15 cellular contexts compared by ENCODE assay signal in genomic region chr19:20503536-20503935, GRCh38.
DNase-seq lines count a peak whose midpoint lies in the region; ATAC-seq and TF ChIP-seq lines count a peak whose summit lies in the region.
"Had no signal": no experiment of that assay in that cellular context is flagged by ENCODE, and none has a peak within 500 bp of the region (broad histone marks: within the 10 kb centered on the region; RNA-seq: fewer than 3 reads in every experiment).

No MANE protein-coding gene starts in this region.

- no TSS peak for BruUV-seq in PC-3 (replicated peaks; lab: Mats Ljungman, UMichigan)

- intact Hi-C loops in PC-3 (cut with micrococcal nuclease) = no loop called here

- no peak overlapping the region for H3K4me3 ChIP-seq in PC-3 (ENCODE audit: low read length)
- no peak overlapping the region for H3K4me3 ChIP-seq in skeletal muscle cell (ENCODE audit: low read depth, low read length)
- H3K4me3 ChIP-seq: uterus had no signal

- H3K9ac ChIP-seq in PC-3 (ENCODE audit: low read length) = no peak overlapping the region

- H3K79me2 ChIP-seq in PC-3 (ENCODE audit: low read length) = no peaks in the 10 kb centered on the region

- no peaks in the 10 kb centered on the region for H4K20me1 ChIP-seq in PC-3 (ENCODE audit: low read length)

- H3K9me2 ChIP-seq in PC-3 (replicated peaks; ENCODE audit: low read length) = no peaks in the 10 kb centered on the region

- H3K27me3 ChIP-seq in PC-3 (ENCODE audit: low read length) = no peaks in the 10 kb centered on the region
- H3K27me3 ChIP-seq: uterus had no signal

- DNase-seq in H4 (ENCODE audit: low spot score) (peak; percentile 29), PC-3 (peak; percentile 71), fibroblast of gingiva (ENCODE audit: low read depth) (peak; percentile 50), skeletal muscle cell (ENCODE audit: low read depth) (peak; percentile 26), inferior parietal cortex (ENCODE audit: extremely low spot score) (no peak), substantia nigra (lab: John Stamatoyannopoulos, UW) (no peak)
- DNase-seq in activated CD4-positive, alpha-beta T cell treated with anti-CD3 and anti-CD28 coated beads for 48 hours = no peak
- DNase-seq: activated gamma-delta T cell treated with Interleukin-2 at 50 U/mL for 16 hours; CD4-positive, alpha-beta memory T cell; naive thymus-derived CD4-positive, alpha-beta T cell; NCI-H1694; NK-92 treated with Interleukin-12 subunit alpha and Interleukin-12 subunit beta, amount 100 ng/mL, for 24 hours; stimulated activated CD4-positive, alpha-beta T cell treated with anti-CD3 and anti-CD28 coated beads, Interleukin-4, amount 100 ng/mL, for 1 hour had no signal

- H3F3A ChIP-seq in PC-3 (ENCODE audit: low read length, unreplicated experiment) = no peaks in the 10 kb centered on the region

- no peak for ATAC-seq in PC-3
- ATAC-seq: left lobe of liver; naive thymus-derived CD4-positive, alpha-beta T cell had no signal

- H2AFZ ChIP-seq in PC-3 (ENCODE audit: low read length) = no peak overlapping the region

- H3K27ac ChIP-seq in PC-3 (ENCODE audit: low read length) (no peak overlapping the region), substantia nigra (ENCODE audit: low read depth, low read length, poor library complexity, severe bottlenecking) (no peak overlapping the region)
- H3K27ac ChIP-seq: uterus had no signal

- H3K4me1 ChIP-seq in PC-3 (ENCODE audit: insufficient read depth, low read length) = no peaks in the 10 kb centered on the region
- H3K4me1 ChIP-seq: uterus had no signal

- no peaks in the 10 kb centered on the region for H3K36me3 ChIP-seq in PC-3 (ENCODE audit: low read depth, low read length)
- H3K36me3 ChIP-seq: uterus had no signal

- no peak overlapping the region for H3K4me2 ChIP-seq in PC-3 (ENCODE audit: low read length)

- peaks cover 9% of the 10 kb centered on the region; the same call in 1 of the 2 replicates for H3K9me3 ChIP-seq in PC-3 (ENCODE audit: low read length)
- H3K9me3 ChIP-seq: uterus had no signal

- no peak for TF ChIP-seq CTCF in PC-3 (conservative IDR thresholded peaks at IDR 0.05; ENCODE audit: low read depth, low read length)

- POLR2A ChIA-PET in PC-3 (lab: Charles Lee; ENCODE audit: unreplicated experiment) = no interaction called here

- CTCF ChIA-PET in PC-3 (lab: Charles Lee) = no interaction called here

Comparison
In these comparisons a context has a peak if more than half of its experiments do, and no peak if none do; other contexts are left out.
1. DNase-seq: peak in H4 (single experiment), PC-3 (single experiment), fibroblast of gingiva (single experiment) and skeletal muscle cell (single experiment); none in activated CD4-positive, alpha-beta T cell treated with anti-CD3 and anti-CD28 coated beads for 48 hours (single experiment), inferior parietal cortex (single experiment) and substantia nigra (0 of 49).